In the genomic region with DNA sequence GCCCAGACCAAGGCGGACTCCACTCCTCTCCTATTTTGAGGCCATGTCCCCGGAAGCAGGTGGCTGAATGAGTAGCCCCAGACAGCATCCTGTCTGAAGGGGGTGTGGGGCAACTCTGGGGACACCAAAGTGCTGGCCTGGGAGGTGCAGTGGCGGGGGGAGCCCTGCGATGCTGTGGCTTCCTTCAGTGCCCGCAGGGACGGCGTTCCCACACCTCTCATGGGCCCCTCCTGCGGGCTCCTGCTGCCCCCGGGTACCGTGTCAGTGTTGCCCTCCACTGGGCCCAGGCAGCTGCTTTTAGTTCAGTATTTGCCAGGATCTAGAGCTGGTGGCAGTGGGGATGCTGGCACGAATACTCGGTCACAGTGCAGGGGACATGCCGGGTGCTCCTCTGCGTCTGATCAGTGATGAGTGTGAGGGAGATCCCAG, we compare ENCODE assay signal across 16 cellular contexts. TPM values are rescaled to one million over a fixed set of nuclear protein-coding genes. Genes with fewer than 3 reads are reported as not detected.
A peak's percentile ranks its signal among the peaks of the same experiment; 100 is the strongest.
DNase-seq lines count a peak whose midpoint lies in the region; ATAC-seq, FAIRE-seq and TF ChIP-seq lines count a peak whose summit lies in the region.
"Had no signal": no experiment of that assay in that cellular context is flagged by ENCODE, and none has a peak within 500 bp of the region (broad histone marks: within the 10 kb centered on the region; RNA-seq: fewer than 3 reads in every experiment).

No MANE protein-coding gene starts in this region.

- no peaks in the 10 kb centered on the region for H3K4me1 ChIP-seq in right cardiac atrium (ENCODE audit: control insufficient read depth, insufficient read depth, low read length)
- peaks cover 14% of the 10 kb centered on the region for H3K4me1 ChIP-seq in OCI-LY7 (ENCODE audit: insufficient read depth, low read length, poor library complexity, severe bottlenecking)
- H3K4me1 ChIP-seq in H1 (replicated peaks in 1 of 4; ENCODE audit: control insufficient read depth in 3 of 4, insufficient read depth in 4 of 4, low read length in 3 of 4): peaks cover 0 to 11% (median 5%) of the 10 kb centered on the region in 4 experiments; a peak in 5 of 7 replicates

- H4K20me1 ChIP-seq in OCI-LY7 (ENCODE audit: insufficient read depth, low read length) (no peaks in the 10 kb centered on the region), H1 (replicated peaks in 1 of 2; ENCODE audit: control insufficient read depth in 1 of 2, insufficient read depth in 2 of 2, low read length in 2 of 2) (peaks cover 0 to 7% of the 10 kb centered on the region in 2 experiments)

- H4K5ac ChIP-seq in H1 (ENCODE audit: insufficient read length, low read depth, low read length): no peak overlapping the region

- no peaks in the 10 kb centered on the region for H3K9me2 ChIP-seq in OCI-LY7 (ENCODE audit: insufficient read depth, low read length)

- peak overlapping the region; percentile 21; the same call in 1 of the 2 replicates for H4K8ac ChIP-seq in H1 (ENCODE audit: extremely low read depth, insufficient read depth, low read length)

- 60% methylated on average over 14 of the region's 14 CpGs for WGBS in right cardiac atrium
- WGBS in H1 (ENCODE audit: extremely low coverage in 1 of 2, insufficient coverage in 1 of 2, insufficient read length in 1 of 2, insufficient replicate concordance in 2 of 2, low coverage in 1 of 2, low lambda C conversion rate in 2 of 2, missing lambda C conversion rate in 1 of 2), 2 experiments: 88% methylated on average over 14 of the region's 14 CpGs; no CpG with 5 or more reads in 1 of the 2 experiments

- no peak overlapping the region for H3K14ac ChIP-seq in H1 (ENCODE audit: insufficient read length)

- intact Hi-C loops in right cardiac atrium (cut with DNase I) (no loop called here), Right ventricle myocardium inferior (cut with DNase I) (no loop called here), OCI-LY7 (cut with micrococcal nuclease; ENCODE audit: unreplicated experiment) (no loop called here)

- CTCF ChIA-PET in OCI-LY7 (lab: Charles Lee; ENCODE audit: unreplicated experiment) (no interaction called here), H1 (lab: Charles Lee; ENCODE audit: partially characterized antibody) (interaction anchor here (1.0 to 1.6 kb wide), 2 partner anchors 10 to 279 kb away, joined by 3 to 10 read pairs; no protein-coding TSS in a partner anchor)

- no peak overlapping the region for H3K18ac ChIP-seq in H1 (ENCODE audit: extremely low read depth, low read length)

- TF ChIP-seq POLR2A in H1 (IDR thresholded peaks at IDR 0.05; ENCODE audit: control extremely low read depth in 1 of 2, low read depth in 2 of 2, low read length in 2 of 2): no peak

- 0 out of 2 replicates have a peak, but pooled peaks cover 3% of the 10 kb centered on the region for H3K79me1 ChIP-seq in H1 (ENCODE audit: low read depth, low read length)

- H4K91ac ChIP-seq in H1 (replicated peaks; ENCODE audit: insufficient read length, low read length): no peak overlapping the region

- DNase-seq in right cardiac atrium (peak in 2 of 3 donors; percentile 26 to 51), Right ventricle myocardium inferior (ENCODE audit: missing footprints) (no peak), OCI-LY7 (ENCODE audit: low spot score) (peak; percentile 49), H1 (ENCODE audit: low read depth in 1 of 2, low spot score in 2 of 2) (no peak), NCI-H2081 treated with DMSO at 0.1 percent for 48 hours (lab: John Stamatoyannopoulos, UW) (no peak), coronary artery (ENCODE audit: low spot score) (no peak), DMS114 treated with DMSO at 0.1 percent for 48 hours (lab: John Stamatoyannopoulos, UW; ENCODE audit: unreplicated experiment) (no peak)
- DNase-seq: CD8-positive, alpha-beta memory T cell; NCI-H1092; NCI-H1694 treated with DMSO at 0.1 percent for 48 hours; NCI-H446 had no signal

- H3K4ac ChIP-seq in H1 (replicated peaks; ENCODE audit: insufficient read length, low read depth, low read length): no peak overlapping the region

- ATAC-seq in right cardiac atrium: no peak
- ATAC-seq in Right ventricle myocardium inferior: no peak
- ATAC-seq in GM18861 (IDR thresholded peaks at IDR 0.05; ENCODE audit: unreplicated experiment): no peak

- H3K4me3 ChIP-seq in right cardiac atrium (ENCODE audit: low read length): no peak overlapping the region
- H3K4me3 ChIP-seq in OCI-LY7 (ENCODE audit: low read depth, low read length, poor library complexity, severe bottlenecking): no peak overlapping the region
- H3K4me3 ChIP-seq in H1 (ENCODE audit: extremely low read depth in 1 of 4, insufficient read depth in 2 of 4, low read depth in 3 of 4, low read length in 4 of 4): no peak overlapping the region
- H3K4me3 ChIP-seq in coronary artery: no peak overlapping the region
- H3K4me3 ChIP-seq: SJCRH30 had no signal

- H2BK120ac ChIP-seq in H1 (replicated peaks; ENCODE audit: low read depth, low read length): no peak overlapping the region

- H3K36me3 ChIP-seq in OCI-LY7 (ENCODE audit: insufficient read depth, low read length) (no peaks in the 10 kb centered on the region), H1 (ENCODE audit: control insufficient read depth in 2 of 4, insufficient read depth in 4 of 4, low read length in 3 of 4) (no peaks in the 10 kb centered on the region)
- H3K36me3 ChIP-seq: SJCRH30 had no signal

- no peak overlapping the region for H2AFZ ChIP-seq in OCI-LY7 (ENCODE audit: low read length)
- H2AFZ ChIP-seq in H1 (ENCODE audit: low read length): no peak overlapping the region

- no peak overlapping the region for H2BK12ac ChIP-seq in H1 (ENCODE audit: low read depth, low read length)

- no peak for FAIRE-seq in H1 (lab: Jason Lieb, UNC)
- FAIRE-seq: GM18507, HTR-8/SVneo, RCC 7860 had no signal

- H3K23me2 ChIP-seq in H1 (ENCODE audit: low read depth, low read length): peaks cover 28% of the 10 kb centered on the region; the same call in 1 of the 2 replicates

- H2BK20ac ChIP-seq in H1 (ENCODE audit: low read length): no peak overlapping the region; the same call in 1 of the 2 replicates

- H3K79me2 ChIP-seq in OCI-LY7 (ENCODE audit: insufficient read depth, low read depth, low read length) (no peaks in the 10 kb centered on the region), H1 (ENCODE audit: control insufficient read depth in 1 of 2, insufficient read depth in 2 of 2, low read length in 2 of 2) (no peaks in the 10 kb centered on the region)

- H2BK15ac ChIP-seq in H1 (ENCODE audit: low read length): no peak overlapping the region

- no peaks in the 10 kb centered on the region for H3K9me3 ChIP-seq in right cardiac atrium (ENCODE audit: control insufficient read depth, low read length)
- no peaks in the 10 kb centered on the region for H3K9me3 ChIP-seq in OCI-LY7 (ENCODE audit: low read length)
- peaks cover 4 to 8% of the 10 kb centered on the region in 2 experiments; a peak in 2 of 4 replicates for H3K9me3 ChIP-seq in H1 (ENCODE audit: insufficient read depth in 2 of 2, low read depth in 1 of 2, low read length in 1 of 2)
- H3K9me3 ChIP-seq: SJCRH30 had no signal

- no peak for TF ChIP-seq RAD21 in H1 (IDR thresholded peaks at IDR 0.05 in 1 of 2, conservative IDR thresholded peaks at IDR 0.05 in 1 of 2; ENCODE audit: low read depth in 2 of 2, low read length in 2 of 2)

- no peak overlapping the region for H2BK5ac ChIP-seq in H1 (ENCODE audit: low read depth, low read length)

- BruUV-seq in OCI-LY7 (replicated peaks; lab: Mats Ljungman, UMichigan): no TSS peak

- H2AK5ac ChIP-seq in H1 (ENCODE audit: low read depth, low read length): no peak overlapping the region

- no peak for TF ChIP-seq CTCF in OCI-LY7 (conservative IDR thresholded peaks at IDR 0.05; ENCODE audit: low read length)
- no peak for TF ChIP-seq CTCF in H1 (IDR thresholded peaks at IDR 0.05; ENCODE audit: control extremely low read depth in 1 of 3, insufficient read depth in 1 of 3, low read depth in 1 of 3, low read length in 3 of 3)
- no peak for TF ChIP-seq CTCF in coronary artery (IDR thresholded peaks at IDR 0.05)

- H3K27ac ChIP-seq in right cardiac atrium (ENCODE audit: low read length) (no peak overlapping the region), OCI-LY7 (ENCODE audit: low read depth, low read length, poor library complexity, severe bottlenecking) (peak overlapping the region; percentile 22), H1 (ENCODE audit: low read depth, low read length) (no peak overlapping the region), coronary artery (peak overlapping the region in 1 of 2 donors; percentile 32)
- H3K27ac ChIP-seq: SJCRH30 had no signal

- no peak for TF ChIP-seq EP300 in H1 (IDR thresholded peaks at IDR 0.05; ENCODE audit: borderline replicate concordance in 1 of 2, low read depth in 2 of 2, low read length in 2 of 2)

- peak overlapping the region; percentile 35 for H3K4me2 ChIP-seq in OCI-LY7 (ENCODE audit: low read length)
- H3K4me2 ChIP-seq in H1 (ENCODE audit: insufficient read depth in 1 of 2, low read depth in 2 of 2, low read length in 2 of 2): no peak overlapping the region

- no peak overlapping the region for H3K23ac ChIP-seq in H1 (ENCODE audit: insufficient read length)

- H3K27me3 ChIP-seq in right cardiac atrium (ENCODE audit: control insufficient read depth, insufficient read depth): no peaks in the 10 kb centered on the region
- H3K27me3 ChIP-seq in H1 (replicated peaks in 1 of 4; ENCODE audit: control insufficient read depth in 3 of 4, extremely low read depth in 1 of 4, insufficient read depth in 3 of 4, low read length in 3 of 4): peaks cover 8 to 28% (median 24%) of the 10 kb centered on the region in 4 experiments; a peak in 6 of 7 replicates

- H3K9ac ChIP-seq in H1 (replicated peaks in 1 of 4; ENCODE audit: extremely low read depth in 1 of 4, low read depth in 3 of 4, low read length in 3 of 4): no peak overlapping the region

- no peak overlapping the region for H3K56ac ChIP-seq in H1 (replicated peaks; ENCODE audit: insufficient read length, low read depth, low read length)

- POLR2A ChIA-PET in OCI-LY7 (lab: Charles Lee): interaction anchor here (1.0 kb wide), 1 partner anchor 10 kb away, joined by 3 read pairs; no protein-coding TSS in a partner anchor
- POLR2A ChIA-PET in H1 (lab: Charles Lee; ENCODE audit: partially characterized antibody): interaction anchor here (0.6 to 2.8 kb wide), 6 partner anchors 8 to 24 kb away, joined by 3 to 16 read pairs (median 6); partner anchors contain the start of gene ACTG1

RNA-seq across cellular contexts. Expression of gene FSCN2, which starts 5.5 kb away (rescaled TPM):
- total RNA-seq in right cardiac atrium: under 1 TPM; 0.45 to 0.63 (median 0.53) TPM
- 0.48 TPM for polyA plus RNA-seq in right cardiac atrium
- total RNA-seq in Right ventricle myocardium inferior: 0.19 TPM
- 1.3 and 1.6 TPM in 2 replicates for total RNA-seq in OCI-LY7 (2014; rRNA removed; shearing (Covaris generic))
- total RNA-seq in OCI-LY7 (2022): 4.3 and 6.7 TPM in 2 replicates
- total RNA-seq in H1 (2021; fragmentation: NEBNext Ultra II Directional; extraction: Animal tissue kit (Norgen Biotek cat#: 25700)): 0.30 TPM in 1 of 2 replicates, not detected in the other
- polyA plus RNA-seq in H1 (2011; rRNA removed): 0.18 and 0.44 TPM in 2 replicates
- 0.14 TPM for polyA plus RNA-seq in H1 (2011; cell fraction: cytosol; rRNA removed)
- 0.88 TPM for polyA plus RNA-seq in H1 (2011; cell fraction: nucleus; rRNA removed)
- 0.12 to 0.43 TPM (median 0.30 TPM) in 4 replicates for polyA plus RNA-seq in H1 (2012, experiment 1 of 2)
- polyA plus RNA-seq in H1 (2012, experiment 2 of 2): 0.28 TPM
- polyA plus RNA-seq in H1 (2013, experiment 1 of 2): not detected
- polyA plus RNA-seq in H1 (2013, experiment 2 of 2): 0.07 TPM
- polyA minus RNA-seq in H1 (2011; rRNA and poly(A)+ RNA removed): 0.09 and 0.10 TPM in 2 replicates
- polyA minus RNA-seq in H1 (2011; cell fraction: cytosol; rRNA and poly(A)+ RNA removed): not detected
- 0.90 TPM for polyA minus RNA-seq in H1 (2011; cell fraction: nucleus; rRNA and poly(A)+ RNA removed)
- polyA plus RNA-seq: CD8-positive, alpha-beta memory T cell had no signal

RNA-seq across cellular contexts. Expression of gene FAAP100, which starts 18.4 kb away (rescaled TPM):
- total RNA-seq in right cardiac atrium (10 to 100 TPM; 12.0 to 15.3 (median 13.5) TPM), Right ventricle myocardium inferior (14.8 TPM), OCI-LY7 (2022) (64.4 and 74.2 TPM in 2 replicates)
- polyA plus RNA-seq in right cardiac atrium (13.0 TPM), H1 (2011; rRNA removed) (23.2 and 33.1 TPM in 2 replicates)
- total RNA-seq in OCI-LY7 (2014; rRNA removed; shearing (Covaris generic)): 51.1 and 65.2 TPM in 2 replicates
- 37.9 and 41.8 TPM in 2 replicates for total RNA-seq in H1 (2021; fragmentation: NEBNext Ultra II Directional; extraction: Animal tissue kit (Norgen Biotek cat#: 25700))
- polyA plus RNA-seq in H1 (2011; cell fraction: cytosol; rRNA removed): 28.9 TPM
- 69.4 TPM for polyA plus RNA-seq in H1 (2011; cell fraction: nucleus; rRNA removed)
- polyA plus RNA-seq in H1 (2012, experiment 1 of 2): 17.1 to 31.4 TPM (median 28.6 TPM) in 4 replicates
- 25.6 TPM for polyA plus RNA-seq in H1 (2012, experiment 2 of 2)
- polyA plus RNA-seq in H1 (2013, experiment 1 of 2): 16.0 TPM
- polyA plus RNA-seq in H1 (2013, experiment 2 of 2): 16.3 TPM
- polyA minus RNA-seq in H1 (2011; rRNA and poly(A)+ RNA removed): 13.3 and 19.4 TPM in 2 replicates
- polyA minus RNA-seq in H1 (2011; cell fraction: cytosol; rRNA and poly(A)+ RNA removed): 18.1 TPM
- polyA minus RNA-seq in H1 (2011; cell fraction: nucleus; rRNA and poly(A)+ RNA removed): 33.6 TPM

RNA-seq across cellular contexts. Expression of gene ACTG1, which starts 21.1 kb away (rescaled TPM):
- total RNA-seq in right cardiac atrium: 100 to 1,000 TPM; 347 to 772 (median 510) TPM
- polyA plus RNA-seq in right cardiac atrium: 410 TPM
- total RNA-seq in Right ventricle myocardium inferior: 468 TPM
- total RNA-seq in OCI-LY7 (2014; rRNA removed; shearing (Covaris generic)): 2,245 and 2,707 TPM in 2 replicates
- total RNA-seq in OCI-LY7 (2022): 2,459 and 2,894 TPM in 2 replicates
- 3,535 and 3,691 TPM in 2 replicates for total RNA-seq in H1 (2021; fragmentation: NEBNext Ultra II Directional; extraction: Animal tissue kit (Norgen Biotek cat#: 25700))
- polyA plus RNA-seq in H1 (2011; rRNA removed): 5,010 and 7,420 TPM in 2 replicates
- polyA plus RNA-seq in H1 (2011; cell fraction: cytosol; rRNA removed): 3,868 TPM
- polyA plus RNA-seq in H1 (2011; cell fraction: nucleus; rRNA removed): 4,694 TPM
- 3,170 to 3,474 TPM (median 3,377 TPM) in 4 replicates for polyA plus RNA-seq in H1 (2012, experiment 1 of 2)
- 3,649 TPM for polyA plus RNA-seq in H1 (2012, experiment 2 of 2)
- polyA plus RNA-seq in H1 (2013, experiment 1 of 2): 4,243 TPM
- 4,284 TPM for polyA plus RNA-seq in H1 (2013, experiment 2 of 2)
- polyA minus RNA-seq in H1 (2011; rRNA and poly(A)+ RNA removed): 1,111 and 1,306 TPM in 2 replicates
- 1,521 TPM for polyA minus RNA-seq in H1 (2011; cell fraction: cytosol; rRNA and poly(A)+ RNA removed)
- polyA minus RNA-seq in H1 (2011; cell fraction: nucleus; rRNA and poly(A)+ RNA removed): 1,666 TPM

Comparison
In these comparisons a context has a peak if more than half of its experiments do, and no peak if none do; other contexts are left out.
1. DNase-seq: peak in right cardiac atrium (2 of 3) and OCI-LY7 (single experiment); none in Right ventricle myocardium inferior (single experiment), H1 (0 of 2), NCI-H2081 treated with DMSO at 0.1 percent for 48 hours (single experiment), coronary artery (single experiment) and DMS114 treated with DMSO at 0.1 percent for 48 hours (single experiment).